In the genomic region with DNA sequence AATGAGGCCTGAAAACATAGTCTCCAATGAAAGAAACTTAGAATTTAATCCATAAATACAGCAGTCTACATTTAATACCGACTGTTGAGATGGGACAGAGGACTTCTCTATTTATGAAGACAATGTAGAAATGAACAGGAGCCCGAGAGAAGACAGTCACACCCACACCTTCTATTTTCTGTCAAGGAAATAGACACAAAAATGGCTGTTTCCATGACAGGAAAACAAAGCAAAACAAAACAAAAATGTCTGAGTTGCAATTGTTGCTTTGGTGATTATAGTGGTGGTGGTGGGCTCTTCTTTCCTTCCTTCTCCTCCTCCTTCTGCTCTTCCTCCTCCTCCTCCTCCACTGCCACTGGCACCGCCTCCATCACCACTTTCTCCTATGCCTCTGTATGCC, we compare ENCODE assay signal across 1 cellular context.
TF ChIP-seq lines count a peak whose summit lies in the region.

No MANE protein-coding gene starts in this region.

TF ChIP-seq in GM12878, 131 proteins besides CTCF, POLR2A, EP300 and RAD21 (continued from another document):
- TF ChIP-seq, protein P1, sequence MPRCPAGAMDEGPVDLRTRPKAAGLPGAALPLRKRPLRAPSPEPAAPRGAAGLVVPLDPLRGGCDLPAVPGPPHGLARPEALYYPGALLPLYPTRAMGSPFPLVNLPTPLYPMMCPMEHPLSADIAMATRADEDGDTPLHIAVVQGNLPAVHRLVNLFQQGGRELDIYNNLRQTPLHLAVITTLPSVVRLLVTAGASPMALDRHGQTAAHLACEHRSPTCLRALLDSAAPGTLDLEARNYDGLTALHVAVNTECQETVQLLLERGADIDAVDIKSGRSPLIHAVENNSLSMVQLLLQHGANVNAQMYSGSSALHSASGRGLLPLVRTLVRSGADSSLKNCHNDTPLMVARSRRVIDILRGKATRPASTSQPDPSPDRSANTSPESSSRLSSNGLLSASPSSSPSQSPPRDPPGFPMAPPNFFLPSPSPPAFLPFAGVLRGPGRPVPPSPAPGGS (IDR thresholded peaks at IDR 0.05; ENCODE audit: borderline replicate concordance, insufficient read depth, low read depth, low read length, poor library complexity, severe bottlenecking): no peak
- TF ChIP-seq BHLHE40 (IDR thresholded peaks at IDR 0.05; ENCODE audit: borderline replicate concordance in 1 of 2, low read depth in 2 of 2, low read length in 1 of 2) (no peak), SRF (IDR thresholded peaks at IDR 0.05; ENCODE audit: low read depth in 2 of 2, low read length in 2 of 2) (no peak), POU2F2 (IDR thresholded peaks at IDR 0.05; ENCODE audit: borderline replicate concordance, low read depth, low read length) (no peak), EGR1 (IDR thresholded peaks at IDR 0.05; ENCODE audit: borderline replicate concordance in 1 of 2, low read depth in 2 of 2, low read length in 2 of 2) (no peak)
